Comparison of ENCODE assay signal across 1 cellular context in the genomic region with DNA sequence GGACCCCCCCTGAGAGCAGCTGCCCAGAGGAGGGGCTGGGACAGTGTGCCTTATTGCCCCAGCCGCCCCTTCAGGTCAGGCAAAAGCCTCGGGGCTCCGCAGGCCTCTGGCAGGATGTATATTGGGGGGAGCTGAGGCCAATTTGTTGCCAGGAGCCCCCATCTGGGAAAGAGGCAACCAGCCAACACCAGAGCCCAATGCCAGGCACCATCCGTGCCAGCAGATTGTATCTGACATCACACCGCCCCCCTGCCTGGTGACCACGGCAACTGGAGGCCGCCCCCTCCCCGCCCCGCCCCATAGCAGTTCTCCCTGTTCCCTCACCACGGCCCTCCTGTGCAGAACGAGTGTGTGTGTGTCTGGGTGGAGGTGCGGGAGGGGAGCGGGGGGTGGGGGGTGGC.
TF ChIP-seq lines count a peak whose summit lies in the region.

No MANE protein-coding gene starts in this region.

TF ChIP-seq in K562, 482 proteins besides CTCF, POLR2A, EP300 and RAD21:
- TF ChIP-seq MIER1 (IDR thresholded peaks at IDR 0.05; ENCODE audit: low read depth) (no peak), VEZF1 (CRISPR knock-in tag; IDR thresholded peaks at IDR 0.05) (0 out of 2 replicates have a peak, but pooled peaks have one; percentile 21), POLR2B (IDR thresholded peaks at IDR 0.05; ENCODE audit: low read depth, partially characterized antibody) (no peak)
